Comparison of ENCODE assay signal across 28 cellular contexts in genomic region chr7:74299401-74299800, GRCh38.
"Had no signal": no experiment of that assay in that cellular context is flagged by ENCODE, and none has a peak within 500 bp of the region (broad histone marks: within the 10 kb centered on the region; RNA-seq: fewer than 3 reads in every experiment).

No MANE protein-coding gene starts in this region.

- ATAC-seq: activated T-cell treated with anti-CD3 and anti-CD28 coated beads, Interleukin-2, amount 50 U/mL, for 72 hours; esophagus mucosa; WTC11 had no signal

- H3K4me3 ChIP-seq: ascending aorta, breast epithelium, cardiac muscle cell, colonic mucosa had no signal

- H3K9me3 ChIP-seq: ascending aorta, breast epithelium, colonic mucosa had no signal

- FAIRE-seq: frontal cortex, TTC549 had no signal

- H3K4me1 ChIP-seq: breast epithelium, colonic mucosa had no signal

- H3K36me3 ChIP-seq: ascending aorta, breast epithelium, cardiac muscle cell, colonic mucosa had no signal

- DNase-seq: activated CD4-positive, alpha-beta memory T cell treated with anti-CD3 and anti-CD28 coated beads, Interleukin-2, amount 10 ng/mL, durations not matched to agents 7 days and 5 days; activated CD4-positive, alpha-beta T cell treated with anti-CD3 and anti-CD28 coated beads for 1 hour; activated CD4-positive, alpha-beta T cell treated with anti-CD3 and anti-CD28 coated beads for 4 hours; activated CD4-positive, alpha-beta T cell treated with anti-CD3 and anti-CD28 coated beads, Interleukin-2, amount 10 ng/mL, durations not matched to agents 7 days and 5 days; activated CD4-positive, alpha-beta T cell treated with anti-CD3 and anti-CD28 coated beads, Interleukin-2, amount 50 U/mL, for 4 hours; activated CD8-positive, alpha-beta memory T cell treated with anti-CD3 and anti-CD28 coated beads, Interleukin-2, amount 50 U/mL, for 48 hours; activated gamma-delta T cell; activated naive CD4-positive, alpha-beta T cell; activated naive CD4-positive, alpha-beta T cell treated with anti-CD3 and anti-CD28 coated beads, Interleukin-2, amount 10 ng/mL, durations not matched to agents 7 days and 5 days; activated naive CD8-positive, alpha-beta T cell treated with anti-CD3 and anti-CD28 coated beads, Interleukin-2, amount 10 ng/mL, durations not matched to agents 7 days and 5 days; activated T-cell treated with anti-CD3 and anti-CD28 coated beads for 4 hours; activated T-cell treated with anti-CD3 and anti-CD28 coated beads, Interleukin-2, amount 50 U/mL, for 24 hours; activated T-cell treated with anti-CD3 and anti-CD28 coated beads, Interleukin-2, amount 50 U/mL, for 72 hours; central memory CD4-positive, alpha-beta T cell; cerebellar nuclear complex; colonic mucosa; effector CD8-positive, alpha-beta T cell; endodermal cell; head of caudate nucleus; T-helper 9 cell had no signal

- H3K27me3 ChIP-seq: ascending aorta, breast epithelium, cardiac muscle cell, colonic mucosa had no signal

- H3K27ac ChIP-seq: breast epithelium, cardiac muscle cell, colonic mucosa, VCaP had no signal
